ENCODE assay signal across 1 cellular context in genomic region chr19:41410655-41411054, GRCh38.
TF ChIP-seq lines count a peak whose summit lies in the region.

No MANE protein-coding gene starts in this region.

TF ChIP-seq in GM12878, 131 proteins besides CTCF, POLR2A, EP300 and RAD21:
- TF ChIP-seq RAD51 (IDR thresholded peaks at IDR 0.05) (no peak), FOXM1 (IDR thresholded peaks at IDR 0.05; ENCODE audit: low read depth, low read length) (no peak), SUZ12 (IDR thresholded peaks at IDR 0.05; ENCODE audit: unreplicated experiment) (no peak), HDAC2 (IDR thresholded peaks at IDR 0.05) (no peak), HDAC6 (IDR thresholded peaks at IDR 0.05; ENCODE audit: unreplicated experiment) (no peak), EZH2 (IDR thresholded peaks at IDR 0.05; ENCODE audit: borderline replicate concordance, control insufficient read depth, low read depth, low read length) (no peak), LARP7 (IDR thresholded peaks at IDR 0.05) (no peak), STAT1 (conservative IDR thresholded peaks at IDR 0.05) (no peak)
